In the genomic region with DNA sequence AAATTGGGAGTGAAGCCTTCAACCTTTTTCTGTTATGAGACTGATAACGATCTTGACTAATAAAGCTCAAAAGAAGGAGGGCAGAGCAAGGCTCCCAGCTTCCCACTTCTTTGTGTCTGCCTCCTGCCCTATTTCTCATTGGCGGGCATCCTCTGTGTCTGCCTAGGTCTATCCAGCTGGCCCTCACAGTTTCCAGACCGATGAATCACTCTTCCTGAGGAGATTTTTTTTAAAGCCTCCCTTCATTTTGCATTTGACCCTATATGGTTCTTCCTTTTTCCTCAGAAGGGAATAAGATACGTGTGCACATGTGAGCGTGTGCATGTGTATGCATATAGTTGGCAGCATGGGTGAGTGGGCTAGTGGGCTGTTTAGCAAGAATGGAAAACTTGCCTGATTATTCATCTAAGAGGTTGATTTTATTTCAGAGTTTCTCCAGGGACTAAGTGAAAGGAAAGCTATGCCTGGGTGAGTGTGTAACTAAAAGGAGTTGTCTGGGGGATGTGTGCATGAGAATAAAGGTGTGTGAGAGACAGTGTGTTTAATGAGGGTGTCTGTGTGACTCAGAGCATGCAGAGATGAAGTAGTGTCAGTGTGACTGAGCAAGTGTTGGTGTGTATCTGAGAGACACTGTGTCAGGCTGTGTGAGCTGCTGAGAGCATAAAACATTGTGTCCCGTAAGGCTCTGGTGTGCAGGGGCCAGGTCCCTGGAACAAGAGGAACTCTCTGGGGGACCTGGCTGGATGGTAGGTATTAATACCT, we compare ENCODE assay signal across 9 cellular contexts. TPM values are rescaled to one million over a fixed set of nuclear protein-coding genes. Genes with fewer than 3 reads are reported as not detected.
DNase-seq lines count a peak whose midpoint lies in the region; FAIRE-seq and TF ChIP-seq lines count a peak whose summit lies in the region.
"Had no signal": no experiment of that assay in that cellular context is flagged by ENCODE, and none has a peak within 500 bp of the region (broad histone marks: within the 10 kb centered on the region; RNA-seq: fewer than 3 reads in every experiment).

No MANE protein-coding gene starts in this region.

- 77% methylated on average over 6 of the region's 6 CpGs for WGBS in HUES64
- WGBS in small intestine, 3 donors: 61 to 86% (median 77%) methylated on average over 6 of the region's 6 CpGs

- DNase-seq in astrocyte (ENCODE audit: low read depth) (peak; percentile 97), iris pigment epithelial cell (ENCODE audit: low read depth) (peak; percentile 97), NCI-H774 (lab: John Stamatoyannopoulos, UW) (no peak), small intestine (no peak)
- DNase-seq in activated CD4-positive, alpha-beta T cell treated with anti-CD3 and anti-CD28 coated beads for 1 hour: no peak
- DNase-seq in activated T-cell treated with anti-CD3 and anti-CD28 coated beads, Interleukin-2, amount 50 U/mL, for 1 hour: no peak

- peaks cover 77% of the 10 kb centered on the region for H3K4me1 Mint-ChIP-seq in astrocyte (ENCODE audit: low read depth, unreplicated experiment)

- H3K27ac Mint-ChIP-seq in astrocyte (ENCODE audit: unreplicated experiment): peak overlapping the region; percentile 95

- no peaks in the 10 kb centered on the region for H3K27me3 ChIP-seq in HUES64 (ENCODE audit: insufficient read depth, low read length)
- no peaks in the 10 kb centered on the region for H3K27me3 ChIP-seq in astrocyte (ENCODE audit: insufficient read depth, low read length)
- no peaks in the 10 kb centered on the region for H3K27me3 ChIP-seq in subcutaneous abdominal adipose tissue (ENCODE audit: control insufficient read depth in 5 of 5, insufficient read depth in 4 of 5, low read length in 5 of 5)
- no peaks in the 10 kb centered on the region for H3K27me3 ChIP-seq in small intestine (ENCODE audit: control insufficient read depth in 2 of 2, insufficient read depth in 2 of 2, low read length in 2 of 2)
- H3K27me3 ChIP-seq: pancreas had no signal

- H3K4me3 Mint-ChIP-seq in astrocyte (ENCODE audit: unreplicated experiment): peak overlapping the region; percentile 72

- H3K36me3 ChIP-seq in HUES64 (ENCODE audit: insufficient read depth, low read length): peaks cover under 1% of the 10 kb centered on the region; the same call in 1 of the 2 replicates
- H3K36me3 ChIP-seq in astrocyte (ENCODE audit: insufficient read depth, low read length): peaks cover 11% of the 10 kb centered on the region
- peaks cover 2 to 45% (median 29%) of the 10 kb centered on the region in 5 donors for H3K36me3 ChIP-seq in subcutaneous abdominal adipose tissue (ENCODE audit: control insufficient read depth in 5 of 5, insufficient read depth in 5 of 5, low read length in 5 of 5)
- no peaks in the 10 kb centered on the region for H3K36me3 ChIP-seq in small intestine (ENCODE audit: control insufficient read depth in 2 of 2, insufficient read depth in 2 of 2, low read length in 2 of 2)

- H3K9me3 ChIP-seq in HUES64 (ENCODE audit: insufficient read depth, low read depth, low read length): no peaks in the 10 kb centered on the region
- no peaks in the 10 kb centered on the region for H3K9me3 ChIP-seq in astrocyte (ENCODE audit: insufficient read depth, low read depth, low read length)
- H3K9me3 ChIP-seq in subcutaneous abdominal adipose tissue (ENCODE audit: control insufficient read depth in 5 of 5, low read length in 5 of 5): no peaks in the 10 kb centered on the region
- H3K9me3 ChIP-seq in small intestine (ENCODE audit: control insufficient read depth, low read depth): no peaks in the 10 kb centered on the region
- H3K9me3 ChIP-seq: pancreas had no signal

- peaks cover 5% of the 10 kb centered on the region for H3K9me3 Mint-ChIP-seq in astrocyte (ENCODE audit: unreplicated experiment)

- H3K9ac ChIP-seq in HUES64 (ENCODE audit: low read depth, low read length): peak overlapping the region; percentile 58; the same call in 1 of the 2 replicates
- peak overlapping the region; percentile 93 for H3K9ac ChIP-seq in astrocyte (ENCODE audit: low read length)
- H3K9ac ChIP-seq in subcutaneous abdominal adipose tissue (ENCODE audit: low read length in 5 of 5): peak overlapping the region in 3 of 5 donors; percentile 40 to 87 (median 63)

- H3K4me1 ChIP-seq in HUES64 (ENCODE audit: insufficient read depth, low read length) (peaks cover 61% of the 10 kb centered on the region), astrocyte (ENCODE audit: insufficient read depth, low read length) (peaks cover 61% of the 10 kb centered on the region), subcutaneous abdominal adipose tissue (ENCODE audit: control insufficient read depth in 5 of 5, insufficient read depth in 5 of 5, low read length in 5 of 5) (peaks cover 35 to 94% (median 80%) of the 10 kb centered on the region in 5 donors), small intestine (ENCODE audit: control insufficient read depth in 2 of 2, insufficient read depth in 1 of 2, low read depth in 1 of 2, low read length in 1 of 2) (peaks cover 2 to 10% of the 10 kb centered on the region in 2 donors)

- TF ChIP-seq CTCF in astrocyte (IDR thresholded peaks at IDR 0.05; ENCODE audit: insufficient read depth, low read depth, low read length): no peak

- peaks cover 43% of the 10 kb centered on the region for H3K79me2 ChIP-seq in astrocyte (ENCODE audit: insufficient read depth, low read length)

- H3K4me3 ChIP-seq in HUES64 (ENCODE audit: low read length) (no peak overlapping the region), astrocyte (ENCODE audit: insufficient read depth, low read depth, low read length) (peak overlapping the region; percentile 24), subcutaneous abdominal adipose tissue (ENCODE audit: low read depth in 1 of 5, low read length in 5 of 5) (peak overlapping the region in 4 of 5 donors; percentile 16 to 42 (median 30)), small intestine (ENCODE audit: low read depth in 1 of 2, low read length in 2 of 2) (no peak overlapping the region)
- H3K4me3 ChIP-seq: pancreas had no signal

- peak overlapping the region; percentile 95 for H3K4me2 ChIP-seq in astrocyte (ENCODE audit: low read length)

- no peak overlapping the region for H2AFZ ChIP-seq in astrocyte (ENCODE audit: low read depth, low read length)

- H3K36me3 Mint-ChIP-seq in astrocyte (ENCODE audit: low read depth, unreplicated experiment): peaks cover 17% of the 10 kb centered on the region

- H4K20me1 ChIP-seq in astrocyte (ENCODE audit: insufficient read depth, low read length): peaks cover 27% of the 10 kb centered on the region

- peak; percentile 85 for FAIRE-seq in astrocyte (lab: Jason Lieb, UNC)
- FAIRE-seq in small intestine (lab: Jason Lieb, UNC): no peak
- FAIRE-seq: pancreas had no signal

- H3K27ac ChIP-seq in HUES64 (ENCODE audit: low read depth, low read length): 0 out of 2 replicates have a peak overlapping the region, but pooled peaks have one; percentile 9
- H3K27ac ChIP-seq in astrocyte (ENCODE audit: low read depth, low read length): peak overlapping the region; percentile 99
- H3K27ac ChIP-seq in subcutaneous abdominal adipose tissue (ENCODE audit: low read depth, low read length): peak overlapping the region; percentile 99
- H3K27ac ChIP-seq in small intestine (ENCODE audit: low read depth in 1 of 2, low read length in 1 of 2): peak overlapping the region in 1 of 2 donors; percentile 83

- no peaks in the 10 kb centered on the region for H3K27me3 Mint-ChIP-seq in astrocyte (ENCODE audit: low read depth, unreplicated experiment)

RNA-seq across cellular contexts. Expression of gene PHLDB1, which starts 12.2 kb away (rescaled TPM):
- polyA plus RNA-seq in HUES64 (2013, experiment 1 of 2): 51.4 TPM
- polyA plus RNA-seq in HUES64 (2013, experiment 2 of 2): 62.6 TPM
- 179 and 194 TPM in 2 replicates for total RNA-seq in astrocyte
- polyA plus RNA-seq in small intestine: 10 to 100 TPM; 14.1 to 30.7 (median 15.1) TPM

RNA-seq across cellular contexts. Expression of gene ARCN1, which starts 47.4 kb away (rescaled TPM):
- polyA plus RNA-seq in HUES64 (2013, experiment 1 of 2): 103 TPM
- 113 TPM for polyA plus RNA-seq in HUES64 (2013, experiment 2 of 2)
- 255 and 289 TPM in 2 replicates for total RNA-seq in astrocyte
- polyA plus RNA-seq in small intestine: 100 to 1,000 TPM in 2 of 3 donors, 10 to 100 TPM in 1; 79.7 to 125 (median 103) TPM

RNA-seq across cellular contexts. Expression of gene IFT46, which starts 53.9 kb away (rescaled TPM):
- polyA plus RNA-seq in HUES64 (2013, experiment 1 of 2): 9.0 TPM
- polyA plus RNA-seq in HUES64 (2013, experiment 2 of 2): 13.6 TPM
- 14.0 and 16.5 TPM in 2 replicates for total RNA-seq in astrocyte
- 1 to 10 TPM; 5.8 to 9.5 (median 7.3) TPM for polyA plus RNA-seq in small intestine

RNA-seq across cellular contexts. Expression of gene TREH, which starts 59.8 kb away (rescaled TPM):
- not detected for polyA plus RNA-seq in HUES64 (2013, experiment 1 of 2)
- polyA plus RNA-seq in HUES64 (2013, experiment 2 of 2): not detected
- not detected in 2 replicates for total RNA-seq in astrocyte
- polyA plus RNA-seq in small intestine: 10 to 100 TPM; 14.6 to 88.6 (median 64.0) TPM

Comparison
In these comparisons a context has a peak if more than half of its experiments do, and no peak if none do; other contexts are left out.
1. H3K4me3 ChIP-seq: peak in astrocyte (single experiment) and subcutaneous abdominal adipose tissue (4 of 5); none in HUES64 (single experiment) and small intestine (0 of 2).
2. DNase-seq: peak in astrocyte (single experiment) and iris pigment epithelial cell (single experiment); none in activated CD4-positive, alpha-beta T cell treated with anti-CD3 and anti-CD28 coated beads for 1 hour (single experiment), NCI-H774 (single experiment), activated T-cell treated with anti-CD3 and anti-CD28 coated beads, Interleukin-2, amount 50 U/mL, for 1 hour (single experiment) and small intestine (single experiment).
3. Peak in every context shown above with its lines, with median percentiles within 50 percentile points of each other: H3K9ac ChIP-seq.